ENCODE assay signal across 24 cellular contexts in genomic region chr1:30955448-30956015, GRCh38. TPM values are rescaled to one million over a fixed set of nuclear protein-coding genes. Genes with fewer than 3 reads are reported as not detected.
DNase-seq lines count a peak whose midpoint lies in the region; ATAC-seq and TF ChIP-seq lines count a peak whose summit lies in the region.
"Had no signal": no experiment of that assay in that cellular context is flagged by ENCODE, and none has a peak within 500 bp of the region (broad histone marks: within the 10 kb centered on the region; RNA-seq: fewer than 3 reads in every experiment).

No MANE protein-coding gene starts in this region.

- H3K79me2 ChIP-seq in fibroblast of lung (ENCODE audit: control insufficient read depth, insufficient read depth, low read length): peaks cover 21% of the 10 kb centered on the region

- H3K9me3 ChIP-seq in adipocyte (ENCODE audit: control insufficient read depth, low read length): no peaks in the 10 kb centered on the region
- no peaks in the 10 kb centered on the region for H3K9me3 ChIP-seq in fibroblast of lung (ENCODE audit: control insufficient read depth, insufficient read depth, low read depth, low read length)
- H3K9me3 ChIP-seq: BLaER1, upper lobe of right lung had no signal

- H4K20me1 ChIP-seq in fibroblast of lung (ENCODE audit: control insufficient read depth, extremely low read depth, insufficient read depth, low read length): no peaks in the 10 kb centered on the region

- H3K27me3 ChIP-seq in adipocyte (replicated peaks; ENCODE audit: control insufficient read depth, insufficient read depth, low read length): no peaks in the 10 kb centered on the region
- H3K27me3 ChIP-seq in fibroblast of lung (ENCODE audit: control insufficient read depth, insufficient read depth, low read length): no peaks in the 10 kb centered on the region
- H3K27me3 ChIP-seq: BLaER1, neural progenitor cell, upper lobe of right lung had no signal

- no peak overlapping the region for H3K4me2 ChIP-seq in fibroblast of lung (ENCODE audit: extremely low read depth, insufficient read depth, low read length)
- H3K4me2 ChIP-seq: BLaER1, neural progenitor cell had no signal

- intact Hi-C loops in posterior vena cava (cut with DNase I): no loop called here

- no peak for TF ChIP-seq CTCF in fibroblast of lung (conservative IDR thresholded peaks at IDR 0.05 in 1 of 2, IDR thresholded peaks at IDR 0.05 in 1 of 2; ENCODE audit: low read depth in 1 of 2, low read length in 2 of 2)

- H2AFZ ChIP-seq in fibroblast of lung (ENCODE audit: low read length): no peak overlapping the region
- H2AFZ ChIP-seq: neural progenitor cell had no signal

- peaks cover 79% of the 10 kb centered on the region for H3K36me3 ChIP-seq in adipocyte (ENCODE audit: control insufficient read depth, insufficient read depth, low read length, severe bottlenecking)
- H3K36me3 ChIP-seq in fibroblast of lung (ENCODE audit: control insufficient read depth, insufficient read depth, low read length): peaks cover 13% of the 10 kb centered on the region

- H3K4me1 ChIP-seq in adipocyte (ENCODE audit: control insufficient read depth, insufficient read depth, low read length) (peaks cover 14% of the 10 kb centered on the region), fibroblast of lung (ENCODE audit: control insufficient read depth, extremely low read depth, insufficient read depth, low read length) (peaks cover 2% of the 10 kb centered on the region)
- H3K4me1 ChIP-seq: BLaER1, neural progenitor cell, upper lobe of right lung had no signal

- no peak overlapping the region for H3K4me3 ChIP-seq in adipocyte (ENCODE audit: low read length)
- H3K4me3 ChIP-seq in fibroblast of lung (replicated peaks in 1 of 4; ENCODE audit: control extremely low read depth in 1 of 4, insufficient read depth in 1 of 4, low read depth in 3 of 4, low read length in 4 of 4): no peak overlapping the region
- H3K4me3 ChIP-seq: BLaER1, K562, neural progenitor cell, upper lobe of right lung had no signal

- ATAC-seq in HG03196 (IDR thresholded peaks at IDR 0.05; ENCODE audit: unreplicated experiment): no peak
- ATAC-seq: K562, left ventricle myocardium superior, upper lobe of right lung had no signal

- peak; percentile 81 for DNase-seq in GM03348 (ENCODE audit: low spot score)
- DNase-seq in adipocyte (ENCODE audit: low read depth): peak; percentile 79
- DNase-seq in fibroblast of lung (ENCODE audit: low read depth in 2 of 2): peak; percentile 31 to 78
- DNase-seq in renal cortical epithelial cell (ENCODE audit: low read depth): peak; percentile 43
- no peak for DNase-seq in activated CD4-positive, alpha-beta T cell treated with anti-CD3 and anti-CD28 coated beads for 48 hours
- no peak for DNase-seq in NAMALWA (ENCODE audit: low spot score)
- DNase-seq in posterior vena cava (ENCODE audit: low spot score): no peak
- DNase-seq: activated CD4-positive, alpha-beta T cell treated with anti-CD3 and anti-CD28 coated beads, Interleukin-2, amount 10 ng/mL, durations not matched to agents 24 days and 14 days; Calu3; caudate nucleus; erythroblast; head of caudate nucleus; left ventricle myocardium superior; NCI-H1048; NCI-H1930; NCI-H226; NCI-H774; SIG-M5; stimulated activated CD4-positive, alpha-beta T cell treated with anti-CD3 and anti-CD28 coated beads, Interleukin-12 subunit alpha, Interleukin-12 subunit beta, amount 100 ng/mL, for 4 hours; upper lobe of right lung had no signal

- H3K9ac ChIP-seq in adipocyte (ENCODE audit: low read length) (no peak overlapping the region), fibroblast of lung (ENCODE audit: insufficient read depth, low read length) (no peak overlapping the region)
- H3K9ac ChIP-seq: BLaER1, neural progenitor cell had no signal

- no peak overlapping the region for H3K27ac ChIP-seq in fibroblast of lung (ENCODE audit: insufficient read depth, low read length)
- H3K27ac ChIP-seq: BLaER1, neural progenitor cell, upper lobe of right lung had no signal

RNA-seq across cellular contexts. Expression of gene SDC3, which starts 47.0 kb away (rescaled TPM):
- total RNA-seq in fibroblast of lung (25.9 and 32.9 TPM in 2 replicates), renal cortical epithelial cell (12.3 and 56.7 TPM in 2 replicates), posterior vena cava (10 to 100 TPM; 47.1 to 59.8 TPM)
- polyA plus RNA-seq in fibroblast of lung: 13.7 and 16.2 TPM in 2 replicates
- 64.6 and 85.2 TPM in 2 replicates for polyA plus RNA-seq in fibroblast of lung (2012)
- polyA minus RNA-seq in fibroblast of lung (ENCODE audit: low replicate concordance): 88.7 and 132 TPM in 2 replicates

Comparison
In these comparisons a context has a peak if more than half of its experiments do, and no peak if none do; other contexts are left out.
1. DNase-seq: peak in GM03348 (single experiment), adipocyte (single experiment), fibroblast of lung (2 of 2) and renal cortical epithelial cell (single experiment); none in activated CD4-positive, alpha-beta T cell treated with anti-CD3 and anti-CD28 coated beads for 48 hours (single experiment), NAMALWA (single experiment) and posterior vena cava (single experiment).